ENCODE assay signal across 15 cellular contexts in genomic region chr5:128062172-128062746, GRCh38. TPM values are rescaled to one million over a fixed set of nuclear protein-coding genes. Genes with fewer than 3 reads are reported as not detected.
DNase-seq lines count a peak whose midpoint lies in the region; ATAC-seq, FAIRE-seq and TF ChIP-seq lines count a peak whose summit lies in the region.
"Had no signal": no experiment of that assay in that cellular context is flagged by ENCODE, and none has a peak within 500 bp of the region (broad histone marks: within the 10 kb centered on the region; RNA-seq: fewer than 3 reads in every experiment).

No MANE protein-coding gene starts in this region.

- TF ChIP-seq POLR2A in endothelial cell of umbilical vein (IDR thresholded peaks at IDR 0.05; ENCODE audit: low read depth, low read length) (no peak), body of pancreas (IDR thresholded peaks at IDR 0.05) (no peak)

- H3K4me1 Mint-ChIP-seq in T-cell: peaks cover 0 to 24% (median 1%) of the 10 kb centered on the region in 3 donors
- H3K4me1 Mint-ChIP-seq: immature natural killer cell had no signal

- H3K4me3 Mint-ChIP-seq in T-cell: no peak overlapping the region
- H3K4me3 Mint-ChIP-seq: immature natural killer cell; natural killer cell treated with Interleukin-12 subunit alpha and Interleukin-12 subunit beta and Interleukin-15 and Interleukin-18, amount 100 ng/mL, for 72 hours had no signal

- peak overlapping the region; percentile 21 for H3K4me2 ChIP-seq in PC-3 (ENCODE audit: low read length)
- no peak overlapping the region for H3K4me2 ChIP-seq in endothelial cell of umbilical vein (ENCODE audit: insufficient read depth, low read length)
- H3K4me2 ChIP-seq: BLaER1 had no signal

- DNase-seq in AG09309 (ENCODE audit: low read depth) (peak; percentile 65), PC-3 (peak; percentile 58), endothelial cell of umbilical vein (ENCODE audit: low read depth, low spot score) (peak; percentile 9), T-cell (no peak), body of pancreas (no peak), SHP77 (lab: John Stamatoyannopoulos, UW) (no peak), left ventricle myocardium superior (no peak)
- DNase-seq: amniotic stem cell, immature natural killer cell, Peyer's patch had no signal

- H3K36me3 Mint-ChIP-seq in T-cell: peaks cover 41% of the 10 kb centered on the region
- H3K36me3 Mint-ChIP-seq: natural killer cell treated with Interleukin-12 subunit alpha and Interleukin-12 subunit beta and Interleukin-15 and Interleukin-18, amount 100 ng/mL, for 72 hours had no signal

- H3K27me3 Mint-ChIP-seq in T-cell: no peaks in the 10 kb centered on the region
- H3K27me3 Mint-ChIP-seq: natural killer cell treated with Interleukin-12 subunit alpha and Interleukin-12 subunit beta and Interleukin-15 and Interleukin-18, amount 100 ng/mL, for 72 hours had no signal

- H3K9me3 Mint-ChIP-seq in T-cell: no peaks in the 10 kb centered on the region
- H3K9me3 Mint-ChIP-seq: immature natural killer cell; natural killer cell treated with Interleukin-12 subunit alpha and Interleukin-12 subunit beta and Interleukin-15 and Interleukin-18, amount 100 ng/mL, for 72 hours had no signal

- H3K9me1 ChIP-seq in endothelial cell of umbilical vein (replicated peaks; ENCODE audit: control insufficient read depth, extremely low read depth, insufficient read depth, low read length): no peaks in the 10 kb centered on the region

- BruUV-seq in PC-3 (replicated peaks; lab: Mats Ljungman, UMichigan) (no TSS peak), endothelial cell of umbilical vein (replicated peaks; lab: Mats Ljungman, UMichigan) (no TSS peak)

- H3K9me3 ChIP-seq in PC-3 (ENCODE audit: low read length) (no peaks in the 10 kb centered on the region), endothelial cell of umbilical vein (replicated peaks; ENCODE audit: control insufficient read depth, insufficient read depth, low read length) (no peaks in the 10 kb centered on the region), mucosa of rectum (ENCODE audit: control insufficient read depth in 2 of 2, low read length in 2 of 2) (no peaks in the 10 kb centered on the region), body of pancreas (peaks cover 0 to 2% (median 0%) of the 10 kb centered on the region in 3 donors)
- H3K9me3 ChIP-seq: BLaER1, Peyer's patch had no signal

- TF ChIP-seq CTCF in AG09309 (IDR thresholded peaks at IDR 0.05; ENCODE audit: control insufficient read depth, insufficient read depth, low read depth, low read length, missing control alignments): no peak
- TF ChIP-seq CTCF in PC-3 (conservative IDR thresholded peaks at IDR 0.05; ENCODE audit: low read depth, low read length): no peak
- TF ChIP-seq CTCF in endothelial cell of umbilical vein (IDR thresholded peaks at IDR 0.05; ENCODE audit: extremely low read depth in 1 of 2, insufficient read depth in 1 of 2, low read depth in 1 of 2, low read length in 2 of 2): no peak
- TF ChIP-seq CTCF in body of pancreas (IDR thresholded peaks at IDR 0.05): no peak

- no peak overlapping the region for H3K4me3 ChIP-seq in AG09309 (ENCODE audit: control insufficient read depth, low read depth, low read length)
- H3K4me3 ChIP-seq in PC-3 (ENCODE audit: low read length): no peak overlapping the region
- H3K4me3 ChIP-seq in endothelial cell of umbilical vein (replicated peaks in 1 of 3; ENCODE audit: insufficient read depth in 1 of 3, low read depth in 1 of 3, low read length in 3 of 3): no peak overlapping the region
- H3K4me3 ChIP-seq in mucosa of rectum (ENCODE audit: low read length in 2 of 2): no peak overlapping the region
- no peak overlapping the region for H3K4me3 ChIP-seq in body of pancreas
- H3K4me3 ChIP-seq: BLaER1, Peyer's patch had no signal

- H3K27ac Mint-ChIP-seq in T-cell: no peak overlapping the region
- H3K27ac Mint-ChIP-seq: immature natural killer cell; natural killer cell treated with Interleukin-12 subunit alpha and Interleukin-12 subunit beta and Interleukin-15 and Interleukin-18, amount 100 ng/mL, for 72 hours had no signal

- H3K27me3 ChIP-seq in PC-3 (ENCODE audit: low read length) (no peaks in the 10 kb centered on the region), endothelial cell of umbilical vein (ENCODE audit: control insufficient read depth in 2 of 2, insufficient read depth in 2 of 2, low read length in 2 of 2) (no peaks in the 10 kb centered on the region), mucosa of rectum (ENCODE audit: control insufficient read depth in 2 of 2, insufficient read depth in 2 of 2, low read length in 2 of 2) (no peaks in the 10 kb centered on the region), body of pancreas (no peaks in the 10 kb centered on the region)
- H3K27me3 ChIP-seq: BLaER1, Peyer's patch had no signal

- dilution Hi-C loops in endothelial cell of umbilical vein (cut with MboI; ENCODE audit: extremely low pct_ligation_motif_present, low sequenced_read_pairs): no loop called here

- intact Hi-C loops in PC-3 (cut with micrococcal nuclease): no loop called here
- intact Hi-C loops in endothelial cell of umbilical vein (cut with micrococcal nuclease): no loop called here
- intact Hi-C loops in body of pancreas (cut with DNase I): no loop called here
- intact Hi-C loops in left ventricle myocardium superior (cut with micrococcal nuclease): no loop called here

- H3K79me2 ChIP-seq in PC-3 (ENCODE audit: low read length) (no peaks in the 10 kb centered on the region), endothelial cell of umbilical vein (ENCODE audit: control insufficient read depth, insufficient read depth, low read length) (no peaks in the 10 kb centered on the region)

- FAIRE-seq in endothelial cell of umbilical vein (lab: Jason Lieb, UNC): peak; percentile 8
- FAIRE-seq: G401.6, TTC549 had no signal

- WGBS in body of pancreas, 2 donors: 70 to 75% methylated on average over 4 of the region's 4 CpGs

- CTCF ChIA-PET in PC-3 (lab: Charles Lee): no interaction called here
- CTCF ChIA-PET in endothelial cell of umbilical vein (lab: Charles Lee): interaction anchor here (0.6 to 2.1 kb wide), 2 partner anchors 19 to 61 kb away, joined by 3 to 5 read pairs; no protein-coding TSS in a partner anchor
- CTCF ChIA-PET in T-cell (lab: Charles Lee): interaction anchor here in 1 of 2 donors (0.6 kb wide), 1 partner anchor 138 kb away, joined by 3 read pairs; no protein-coding TSS in a partner anchor

- H3K4me1 ChIP-seq in PC-3 (ENCODE audit: insufficient read depth, low read length): peaks cover 13% of the 10 kb centered on the region
- H3K4me1 ChIP-seq in endothelial cell of umbilical vein (ENCODE audit: control insufficient read depth, extremely low read depth, insufficient read depth, low read length): no peaks in the 10 kb centered on the region
- H3K4me1 ChIP-seq in mucosa of rectum (ENCODE audit: control insufficient read depth in 2 of 2, insufficient read depth in 2 of 2, low read length in 2 of 2): peaks cover 7 to 12% of the 10 kb centered on the region in 2 donors
- no peaks in the 10 kb centered on the region for H3K4me1 ChIP-seq in body of pancreas
- H3K4me1 ChIP-seq: BLaER1, Peyer's patch had no signal

- no peaks in the 10 kb centered on the region for H3K36me3 ChIP-seq in PC-3 (ENCODE audit: low read depth, low read length)
- no peaks in the 10 kb centered on the region for H3K36me3 ChIP-seq in endothelial cell of umbilical vein (ENCODE audit: control insufficient read depth in 2 of 2, extremely low read depth in 1 of 2, insufficient read depth in 2 of 2, low read length in 2 of 2)
- H3K36me3 ChIP-seq in mucosa of rectum (ENCODE audit: control insufficient read depth in 2 of 2, insufficient read depth in 2 of 2, low read length in 2 of 2): peaks cover 0 to 8% of the 10 kb centered on the region in 2 donors
- H3K36me3 ChIP-seq in body of pancreas (replicated peaks in 1 of 2; ENCODE audit: insufficient read depth in 1 of 2, low read depth in 2 of 2): no peaks in the 10 kb centered on the region
- H3K36me3 ChIP-seq: Peyer's patch had no signal

- POLR2A ChIA-PET in PC-3 (lab: Charles Lee; ENCODE audit: unreplicated experiment): interaction anchor here (0.6 kb wide), 1 partner anchor 166 kb away, joined by 3 read pairs; no protein-coding TSS in a partner anchor
- POLR2A ChIA-PET in endothelial cell of umbilical vein (lab: Charles Lee): no interaction called here
- POLR2A ChIA-PET in T-cell (lab: Charles Lee): no interaction called here

- no peaks in the 10 kb centered on the region for H3F3A ChIP-seq in PC-3 (ENCODE audit: low read length, unreplicated experiment)

- H3K9me2 ChIP-seq in PC-3 (replicated peaks; ENCODE audit: low read length): no peaks in the 10 kb centered on the region

- H3K9ac ChIP-seq in PC-3 (ENCODE audit: low read length) (no peak overlapping the region), endothelial cell of umbilical vein (replicated peaks; ENCODE audit: extremely low read depth, insufficient read depth, low read length) (no peak overlapping the region), mucosa of rectum (ENCODE audit: low read depth in 1 of 2, low read length in 2 of 2) (no peak overlapping the region)
- H3K9ac ChIP-seq: BLaER1 had no signal

- no peaks in the 10 kb centered on the region for H4K20me1 ChIP-seq in PC-3 (ENCODE audit: low read length)
- no peaks in the 10 kb centered on the region for H4K20me1 ChIP-seq in endothelial cell of umbilical vein (replicated peaks; ENCODE audit: control insufficient read depth, extremely low read depth, insufficient read depth, low read length)
- H4K20me1 ChIP-seq: BLaER1 had no signal

- H2AFZ ChIP-seq in PC-3 (ENCODE audit: low read length): no peak overlapping the region
- H2AFZ ChIP-seq in endothelial cell of umbilical vein (ENCODE audit: low read depth, low read length): no peak overlapping the region

- peak; percentile 74 for ATAC-seq in PC-3
- ATAC-seq in T-cell (replicated peaks in 1 of 4): no peak
- ATAC-seq in body of pancreas: no peak
- no peak for ATAC-seq in left ventricle myocardium superior
- ATAC-seq: natural killer cell treated with Interleukin-12 subunit alpha and Interleukin-12 subunit beta and Interleukin-15 and Interleukin-18, amount 100 ng/mL, for 72 hours had no signal

- H3K27ac ChIP-seq in PC-3 (ENCODE audit: low read length) (peak overlapping the region; percentile 11; the same call in 1 of the 2 replicates), endothelial cell of umbilical vein (ENCODE audit: insufficient read depth, low read depth, low read length) (no peak overlapping the region), mucosa of rectum (ENCODE audit: low read depth in 2 of 2, low read length in 2 of 2) (peak overlapping the region; percentile 5 to 14), body of pancreas (peak overlapping the region in 1 of 4 donors; percentile 37)
- H3K27ac ChIP-seq: BLaER1, Peyer's patch had no signal

RNA-seq across cellular contexts. Expression of gene SLC12A2, which starts 21.3 kb away (rescaled TPM):
- total RNA-seq in PC-3 (2014; rRNA removed) (33.9 and 42.3 TPM in 2 replicates), endothelial cell of umbilical vein (41.7 and 59.5 TPM in 2 replicates), T-cell (10 to 100 TPM; 10.5 to 15.9 (median 12.4) TPM), body of pancreas (10 to 100 TPM; 26.7 to 28.0 TPM), left ventricle myocardium superior (11.0 TPM)
- 9.4 and 11.0 TPM in 2 replicates for polyA plus RNA-seq in endothelial cell of umbilical vein
- polyA plus RNA-seq in endothelial cell of umbilical vein (2011; cell fraction: cytosol; rRNA removed): 6.8 and 8.1 TPM in 2 replicates
- 16.5 and 20.2 TPM in 2 replicates for polyA plus RNA-seq in endothelial cell of umbilical vein (2011; cell fraction: nucleus; rRNA removed)
- 14.8 and 25.1 TPM in 2 replicates for polyA plus RNA-seq in endothelial cell of umbilical vein (2012)
- 58.9 and 62.0 TPM in 2 replicates for polyA minus RNA-seq in endothelial cell of umbilical vein
- 12.0 TPM for polyA minus RNA-seq in endothelial cell of umbilical vein (2011; cell fraction: cytosol; rRNA and poly(A)+ RNA removed)
- polyA minus RNA-seq in endothelial cell of umbilical vein (2011; cell fraction: nucleus; rRNA and poly(A)+ RNA removed): 70.1 and 79.0 TPM in 2 replicates

Comparison
In these comparisons a context has a peak if more than half of its experiments do, and no peak if none do; other contexts are left out.
1. DNase-seq: peak in AG09309 (single experiment), PC-3 (single experiment) and endothelial cell of umbilical vein (single experiment); none in T-cell (0 of 34), body of pancreas (0 of 4), SHP77 (0 of 2) and left ventricle myocardium superior (single experiment).